Comparison of ENCODE assay signal across 9 cellular contexts in genomic region chr2:12317853-12318426, GRCh38.
DNase-seq lines count a peak whose midpoint lies in the region; TF ChIP-seq lines count a peak whose summit lies in the region.
"Had no signal": no experiment of that assay in that cellular context is flagged by ENCODE, and none has a peak within 500 bp of the region (broad histone marks: within the 10 kb centered on the region; RNA-seq: fewer than 3 reads in every experiment).

No MANE protein-coding gene starts in this region.

- peaks cover 50% of the 10 kb centered on the region for H3K4me1 ChIP-seq in adipocyte (ENCODE audit: control insufficient read depth, insufficient read depth, low read length)
- peaks cover 13% of the 10 kb centered on the region for H3K4me1 ChIP-seq in CD8-positive, alpha-beta memory T cell (ENCODE audit: insufficient read depth, low read length)

- H3K4me3 ChIP-seq in adipocyte (ENCODE audit: low read length), result no peak overlapping the region
- no peak overlapping the region for H3K4me3 ChIP-seq in fibroblast of villous mesenchyme (ENCODE audit: low read depth, low read length)
- H3K4me3 ChIP-seq in skeletal muscle cell (ENCODE audit: low read depth, low read length), result no peak overlapping the region
- no peak overlapping the region for H3K4me3 ChIP-seq in CD8-positive, alpha-beta memory T cell (ENCODE audit: low read length)

- TF ChIP-seq CTCF in fibroblast of villous mesenchyme (IDR thresholded peaks at IDR 0.05; ENCODE audit: insufficient read depth, low read depth, low read length), result no peak

- H3K9me3 Mint-ChIP-seq in CD8-positive, alpha-beta memory T cell, result no peaks in the 10 kb centered on the region
- H3K9me3 Mint-ChIP-seq: activated naive CD8-positive, alpha-beta T cell treated with anti-CD3 and anti-CD28 coated beads for 36 hours had no signal

- peaks cover 0 to 5% of the 10 kb centered on the region in 2 donors for H3K27me3 Mint-ChIP-seq in CD8-positive, alpha-beta memory T cell
- H3K27me3 Mint-ChIP-seq: activated naive CD8-positive, alpha-beta T cell treated with anti-CD3 and anti-CD28 coated beads for 36 hours had no signal

- H3K27ac Mint-ChIP-seq in CD8-positive, alpha-beta memory T cell, result no peak overlapping the region
- H3K27ac Mint-ChIP-seq: activated naive CD8-positive, alpha-beta T cell treated with anti-CD3 and anti-CD28 coated beads for 36 hours had no signal

- DNase-seq in GM04503 (ENCODE audit: low read depth), result peak; percentile 81
- DNase-seq in adipocyte (ENCODE audit: low read depth), result peak; percentile 84
- peak; percentile 97 for DNase-seq in fibroblast of villous mesenchyme (ENCODE audit: low read depth)
- DNase-seq in skeletal muscle cell (ENCODE audit: low read depth), result peak; percentile 93
- DNase-seq in NCI-H82 (lab: John Stamatoyannopoulos, UW), result no peak
- DNase-seq in CD8-positive, alpha-beta memory T cell, result no peak
- DNase-seq in NCI-H446 (lab: John Stamatoyannopoulos, UW), result no peak
- DNase-seq in DMS79 (lab: John Stamatoyannopoulos, UW), result no peak
- DNase-seq: activated naive CD8-positive, alpha-beta T cell treated with anti-CD3 and anti-CD28 coated beads for 36 hours had no signal

- POLR2A ChIA-PET in CD8-positive, alpha-beta memory T cell (lab: Charles Lee), result no interaction called here

- H3K4me1 Mint-ChIP-seq in CD8-positive, alpha-beta memory T cell, result peaks cover 0 to 16% (median 2%) of the 10 kb centered on the region in 3 donors

- H3K27ac ChIP-seq in CD8-positive, alpha-beta memory T cell (ENCODE audit: low read depth, low read length), result no peak overlapping the region

- no peaks in the 10 kb centered on the region for H3K36me3 ChIP-seq in adipocyte (ENCODE audit: control insufficient read depth, insufficient read depth, low read length, severe bottlenecking)
- H3K36me3 ChIP-seq in CD8-positive, alpha-beta memory T cell (ENCODE audit: insufficient read depth, low read length), result no peaks in the 10 kb centered on the region

- H3K9ac ChIP-seq in adipocyte (ENCODE audit: low read length), result no peak overlapping the region

- H3K27me3 ChIP-seq in adipocyte (replicated peaks; ENCODE audit: control insufficient read depth, insufficient read depth, low read length), result no peaks in the 10 kb centered on the region
- no peaks in the 10 kb centered on the region for H3K27me3 ChIP-seq in CD8-positive, alpha-beta memory T cell (ENCODE audit: insufficient read depth, low read length, poor library complexity, severe bottlenecking)

- no peaks in the 10 kb centered on the region for H3K9me3 ChIP-seq in adipocyte (ENCODE audit: control insufficient read depth, low read length)
- H3K9me3 ChIP-seq in CD8-positive, alpha-beta memory T cell (ENCODE audit: low read length), result no peaks in the 10 kb centered on the region

- no peaks in the 10 kb centered on the region for H3K36me3 Mint-ChIP-seq in CD8-positive, alpha-beta memory T cell
- H3K36me3 Mint-ChIP-seq: activated naive CD8-positive, alpha-beta T cell treated with anti-CD3 and anti-CD28 coated beads for 36 hours had no signal

- CTCF ChIA-PET in CD8-positive, alpha-beta memory T cell (lab: Charles Lee), result no interaction called here

- H3K4me3 Mint-ChIP-seq in CD8-positive, alpha-beta memory T cell, result no peak overlapping the region
- H3K4me3 Mint-ChIP-seq: activated naive CD8-positive, alpha-beta T cell treated with anti-CD3 and anti-CD28 coated beads for 36 hours had no signal

Comparison
In these comparisons a context has a peak if more than half of its experiments do, and no peak if none do; other contexts are left out.
1. DNase-seq: peak in GM04503 (single experiment), adipocyte (single experiment), fibroblast of villous mesenchyme (single experiment) and skeletal muscle cell (single experiment); none in NCI-H82 (single experiment), CD8-positive, alpha-beta memory T cell (0 of 5), NCI-H446 (0 of 2) and DMS79 (single experiment).